Comparison of ENCODE assay signal across 16 cellular contexts in the genomic region with DNA sequence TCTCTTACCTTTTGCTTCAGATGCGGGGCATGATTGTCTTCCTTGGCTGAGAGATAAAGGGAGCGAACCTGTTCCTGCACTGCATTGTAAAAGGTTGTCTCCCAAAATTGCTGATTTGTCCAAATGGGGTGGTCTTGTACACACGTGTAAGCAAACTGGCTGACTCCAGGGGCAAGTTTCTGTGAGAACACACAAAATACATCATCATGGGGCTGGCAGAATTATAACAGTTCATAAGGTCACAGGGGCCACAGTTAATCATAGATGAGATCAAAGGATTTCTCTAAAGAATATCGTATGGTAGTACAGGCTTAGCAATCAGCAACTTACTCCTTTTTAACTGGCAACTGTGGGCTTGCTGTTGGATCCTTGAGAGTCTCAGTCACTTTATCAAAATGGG.
A peak's percentile ranks its signal among the peaks of the same experiment; 100 is the strongest.
DNase-seq lines count a peak whose midpoint lies in the region; ATAC-seq, FAIRE-seq and TF ChIP-seq lines count a peak whose summit lies in the region.
"Had no signal": no experiment of that assay in that cellular context is flagged by ENCODE, and none has a peak within 500 bp of the region (broad histone marks: within the 10 kb centered on the region; RNA-seq: fewer than 3 reads in every experiment).

No MANE protein-coding gene starts in this region.

- peaks cover 12% of the 10 kb centered on the region for H3K36me3 ChIP-seq in HUES48 (ENCODE audit: control insufficient read depth, insufficient read depth, low read length)

- no peaks in the 10 kb centered on the region for H3K27me3 ChIP-seq in HUES48 (ENCODE audit: control insufficient read depth, insufficient read depth, low read length)
- H3K27me3 ChIP-seq: hepatocyte had no signal

- no peak for ATAC-seq in activated T-helper 17 cell treated with anti-CD3 and anti-CD28 coated beads, Interleukin-2, amount 50 U/mL, for 72 hours (replicated peaks)
- ATAC-seq: left colon, natural killer cell, sciatic nerve had no signal

- H3K4me1 ChIP-seq in HUES48 (ENCODE audit: control insufficient read depth, insufficient read depth, low read length): peaks cover 43% of the 10 kb centered on the region

- no peak for FAIRE-seq in H54 (lab: Jason Lieb, UNC)

- peak overlapping the region; percentile 69 for H3K4me3 Mint-ChIP-seq in activated T-helper 17 cell treated with anti-CD3 and anti-CD28 coated beads, Interleukin-2, amount 50 U/mL, for 72 hours
- H3K4me3 Mint-ChIP-seq in mesothelial cell of epicardium: no peak overlapping the region
- H3K4me3 Mint-ChIP-seq: activated CD4-positive, alpha-beta T cell treated with anti-CD3 and anti-CD28 coated beads, Interleukin-2, amount 10 ng/mL, durations not matched to agents 7 days and 5 days; CD8-positive, alpha-beta memory T cell; natural killer cell had no signal

- no peak overlapping the region for H3K4me3 ChIP-seq in HUES48 (ENCODE audit: low read depth, low read length)
- H3K4me3 ChIP-seq: hepatocyte had no signal

- no peak overlapping the region for H3K9ac ChIP-seq in HUES48 (ENCODE audit: low read depth, low read length)

- DNase-seq in ELF-1 (ENCODE audit: low read depth, low spot score): peak; percentile 17
- DNase-seq in mesothelial cell of epicardium (ENCODE audit: low spot score in 2 of 2, unreplicated experiment in 2 of 2): no peak
- no peak for DNase-seq in NCI-H748 treated with DMSO at 0.1 percent for 48 hours (lab: John Stamatoyannopoulos, UW)
- no peak for DNase-seq in H54 (ENCODE audit: insufficient read length, low spot score)
- no peak for DNase-seq in NCI-H2107 (lab: John Stamatoyannopoulos, UW)
- DNase-seq: activated gamma-delta T cell; CD8-positive, alpha-beta memory T cell; cerebellar nuclear complex; left colon; natural killer cell; T-cell had no signal

- H3K9me3 ChIP-seq in HUES48 (ENCODE audit: control insufficient read depth, insufficient read depth, low read length): no peaks in the 10 kb centered on the region

- H3K36me3 Mint-ChIP-seq in activated T-helper 17 cell treated with anti-CD3 and anti-CD28 coated beads, Interleukin-2, amount 50 U/mL, for 72 hours (ENCODE audit: low read depth): no peaks in the 10 kb centered on the region
- H3K36me3 Mint-ChIP-seq in mesothelial cell of epicardium: no peaks in the 10 kb centered on the region
- H3K36me3 Mint-ChIP-seq: natural killer cell had no signal

- H3K4me1 Mint-ChIP-seq in activated T-helper 17 cell treated with anti-CD3 and anti-CD28 coated beads, Interleukin-2, amount 50 U/mL, for 72 hours: peaks cover 23% of the 10 kb centered on the region
- peaks cover 28% of the 10 kb centered on the region for H3K4me1 Mint-ChIP-seq in mesothelial cell of epicardium

- H3K27ac Mint-ChIP-seq in activated T-helper 17 cell treated with anti-CD3 and anti-CD28 coated beads, Interleukin-2, amount 50 U/mL, for 72 hours: peak overlapping the region; percentile 49
- peak overlapping the region; percentile 88 for H3K27ac Mint-ChIP-seq in mesothelial cell of epicardium
- H3K27ac Mint-ChIP-seq: natural killer cell had no signal

- H3K27ac ChIP-seq in HUES48 (ENCODE audit: low read depth, low read length): peak overlapping the region; percentile 72
- H3K27ac ChIP-seq: hepatocyte had no signal

- H3K27me3 Mint-ChIP-seq in activated T-helper 17 cell treated with anti-CD3 and anti-CD28 coated beads, Interleukin-2, amount 50 U/mL, for 72 hours: no peaks in the 10 kb centered on the region
- no peaks in the 10 kb centered on the region for H3K27me3 Mint-ChIP-seq in mesothelial cell of epicardium (ENCODE audit: low read depth)
- H3K27me3 Mint-ChIP-seq: activated CD4-positive, alpha-beta T cell treated with anti-CD3 and anti-CD28 coated beads, Interleukin-2, amount 10 ng/mL, durations not matched to agents 7 days and 5 days; CD8-positive, alpha-beta memory T cell; T-cell had no signal

- no peaks in the 10 kb centered on the region for H3K9me3 Mint-ChIP-seq in activated T-helper 17 cell treated with anti-CD3 and anti-CD28 coated beads, Interleukin-2, amount 50 U/mL, for 72 hours
- H3K9me3 Mint-ChIP-seq in mesothelial cell of epicardium: no peaks in the 10 kb centered on the region
- H3K9me3 Mint-ChIP-seq: activated CD4-positive, alpha-beta T cell treated with anti-CD3 and anti-CD28 coated beads, Interleukin-2, amount 10 ng/mL, durations not matched to agents 7 days and 5 days; CD8-positive, alpha-beta memory T cell; natural killer cell; T-cell had no signal

- no peak for TF ChIP-seq CTCF in mesothelial cell of epicardium (IDR thresholded peaks at IDR 0.05; ENCODE audit: unreplicated experiment)

- no peak for TF ChIP-seq POLR2A in H54 (IDR thresholded peaks at IDR 0.05; ENCODE audit: low read depth, low read length)
